In the genomic region with DNA sequence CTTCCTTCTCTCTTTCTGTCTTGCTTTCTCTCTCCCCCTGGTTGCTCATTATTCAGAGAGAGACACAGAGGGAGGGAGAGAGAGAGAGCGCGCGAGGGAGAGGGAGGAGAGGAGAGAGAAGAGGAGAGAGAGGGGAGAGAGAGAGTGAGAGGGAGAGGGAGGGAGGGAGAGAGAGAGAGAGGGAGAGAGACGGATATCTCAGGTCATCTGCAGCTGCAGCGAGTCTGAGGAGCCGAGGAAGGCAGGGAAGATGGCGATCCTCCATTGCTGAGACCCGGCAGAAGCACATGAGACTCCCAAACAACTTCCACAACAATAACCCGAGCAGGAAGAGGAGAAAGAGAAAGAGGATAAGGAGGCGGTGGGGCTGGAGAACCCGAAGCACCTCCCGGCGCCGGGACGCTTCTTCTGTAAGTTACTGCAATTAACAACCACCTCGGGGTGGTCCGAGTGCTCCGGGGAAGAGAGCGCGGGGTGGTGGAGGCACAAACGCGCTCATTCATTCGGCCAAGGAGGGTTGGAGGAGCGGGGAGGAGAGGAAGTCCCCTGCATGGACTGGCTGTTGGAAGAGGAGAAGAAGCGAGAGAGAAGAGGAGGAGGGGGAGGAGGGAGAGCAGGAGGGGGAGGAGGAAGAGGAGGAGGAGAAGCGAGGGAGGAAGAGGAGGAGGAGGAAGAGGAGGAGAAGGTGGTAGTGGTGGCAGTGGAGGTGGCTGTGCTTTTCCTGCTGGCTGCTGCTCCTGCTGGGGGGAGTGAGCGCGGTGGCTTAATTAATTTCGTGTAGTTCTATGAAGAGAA, we compare ENCODE assay signal across 1 cellular context.
A peak's percentile ranks its signal among the peaks of the same experiment; 100 is the strongest.
TF ChIP-seq lines count a peak whose summit lies in the region.

A gene with protein sequence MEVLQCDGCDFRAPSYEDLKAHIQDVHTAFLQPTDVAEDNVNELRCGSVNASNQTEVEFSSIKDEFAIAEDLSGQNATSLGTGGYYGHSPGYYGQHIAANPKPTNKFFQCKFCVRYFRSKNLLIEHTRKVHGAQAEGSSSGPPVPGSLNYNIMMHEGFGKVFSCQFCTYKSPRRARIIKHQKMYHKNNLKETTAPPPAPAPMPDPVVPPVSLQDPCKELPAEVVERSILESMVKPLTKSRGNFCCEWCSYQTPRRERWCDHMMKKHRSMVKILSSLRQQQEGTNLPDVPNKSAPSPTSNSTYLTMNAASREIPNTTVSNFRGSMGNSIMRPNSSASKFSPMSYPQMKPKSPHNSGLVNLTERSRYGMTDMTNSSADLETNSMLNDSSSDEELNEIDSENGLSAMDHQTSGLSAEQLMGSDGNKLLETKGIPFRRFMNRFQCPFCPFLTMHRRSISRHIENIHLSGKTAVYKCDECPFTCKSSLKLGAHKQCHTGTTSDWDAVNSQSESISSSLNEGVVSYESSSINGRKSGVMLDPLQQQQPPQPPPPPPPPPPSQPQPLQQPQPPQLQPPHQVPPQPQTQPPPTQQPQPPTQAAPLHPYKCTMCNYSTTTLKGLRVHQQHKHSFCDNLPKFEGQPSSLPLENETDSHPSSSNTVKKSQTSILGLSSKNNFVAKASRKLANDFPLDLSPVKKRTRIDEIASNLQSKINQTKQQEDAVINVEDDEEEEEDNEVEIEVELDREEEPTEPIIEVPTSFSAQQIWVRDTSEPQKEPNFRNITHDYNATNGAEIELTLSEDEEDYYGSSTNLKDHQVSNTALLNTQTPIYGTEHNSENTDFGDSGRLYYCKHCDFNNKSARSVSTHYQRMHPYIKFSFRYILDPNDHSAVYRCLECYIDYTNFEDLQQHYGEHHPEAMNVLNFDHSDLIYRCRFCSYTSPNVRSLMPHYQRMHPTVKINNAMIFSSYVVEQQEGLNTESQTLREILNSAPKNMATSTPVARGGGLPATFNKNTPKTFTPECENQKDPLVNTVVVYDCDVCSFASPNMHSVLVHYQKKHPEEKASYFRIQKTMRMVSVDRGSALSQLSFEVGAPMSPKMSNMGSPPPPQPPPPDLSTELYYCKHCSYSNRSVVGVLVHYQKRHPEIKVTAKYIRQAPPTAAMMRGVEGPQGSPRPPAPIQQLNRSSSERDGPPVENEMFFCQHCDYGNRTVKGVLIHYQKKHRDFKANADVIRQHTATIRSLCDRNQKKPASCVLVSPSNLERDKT (N-terminal part only) (plus strand): TSS at position 221 of the 795 bp plus-strand sequence. CDS start 60,218 bp downstream, outside the sequence.

TF ChIP-seq in HEK293, 187 proteins besides CTCF, POLR2A, EP300 and RAD21 (continued from another document):
- TF ChIP-seq ZSCAN23 (tag by site-specific recombination; IDR thresholded peaks at IDR 0.05) (no peak), ZXDB (tag by site-specific recombination; IDR thresholded peaks at IDR 0.05) (peak; percentile 25; the same call in 1 of the 2 replicates), REPIN1 (tag by site-specific recombination; IDR thresholded peaks at IDR 0.05; ENCODE audit: low read depth) (no peak), ZNF514 (tag by site-specific recombination; IDR thresholded peaks at IDR 0.05) (no peak), ZNF174 (tag by site-specific recombination; IDR thresholded peaks at IDR 0.05) (no peak), ZNF311 (tag by site-specific recombination; IDR thresholded peaks at IDR 0.05; ENCODE audit: borderline replicate concordance) (no peak), ZNF211 (tag by site-specific recombination; IDR thresholded peaks at IDR 0.05; ENCODE audit: low read depth) (no peak), ZNF660 (tag by site-specific recombination; IDR thresholded peaks at IDR 0.05) (no peak), ZNF302 (tag by site-specific recombination; IDR thresholded peaks at IDR 0.05; ENCODE audit: low read depth) (peak; percentile 66; the same call in 1 of the 2 replicates), ZNF394 (tag by site-specific recombination; IDR thresholded peaks at IDR 0.05; ENCODE audit: borderline replicate concordance) (peak; percentile 59; the same call in 1 of the 2 replicates), KLF8 (tag by site-specific recombination; IDR thresholded peaks at IDR 0.05) (no peak), KLF10 (tag by site-specific recombination; IDR thresholded peaks at IDR 0.05) (no peak), ZNF341 (tag by site-specific recombination; IDR thresholded peaks at IDR 0.05; ENCODE audit: low read depth) (peak; percentile 90), ZBTB48 (tag by site-specific recombination; IDR thresholded peaks at IDR 0.05) (no peak), ZNF629 (tag by site-specific recombination; IDR thresholded peaks at IDR 0.05) (no peak), ZNF175 (tag by site-specific recombination; IDR thresholded peaks at IDR 0.05) (no peak), ZSCAN30 (tag by site-specific recombination; IDR thresholded peaks at IDR 0.05) (no peak)
- TF ChIP-seq, protein P1, sequence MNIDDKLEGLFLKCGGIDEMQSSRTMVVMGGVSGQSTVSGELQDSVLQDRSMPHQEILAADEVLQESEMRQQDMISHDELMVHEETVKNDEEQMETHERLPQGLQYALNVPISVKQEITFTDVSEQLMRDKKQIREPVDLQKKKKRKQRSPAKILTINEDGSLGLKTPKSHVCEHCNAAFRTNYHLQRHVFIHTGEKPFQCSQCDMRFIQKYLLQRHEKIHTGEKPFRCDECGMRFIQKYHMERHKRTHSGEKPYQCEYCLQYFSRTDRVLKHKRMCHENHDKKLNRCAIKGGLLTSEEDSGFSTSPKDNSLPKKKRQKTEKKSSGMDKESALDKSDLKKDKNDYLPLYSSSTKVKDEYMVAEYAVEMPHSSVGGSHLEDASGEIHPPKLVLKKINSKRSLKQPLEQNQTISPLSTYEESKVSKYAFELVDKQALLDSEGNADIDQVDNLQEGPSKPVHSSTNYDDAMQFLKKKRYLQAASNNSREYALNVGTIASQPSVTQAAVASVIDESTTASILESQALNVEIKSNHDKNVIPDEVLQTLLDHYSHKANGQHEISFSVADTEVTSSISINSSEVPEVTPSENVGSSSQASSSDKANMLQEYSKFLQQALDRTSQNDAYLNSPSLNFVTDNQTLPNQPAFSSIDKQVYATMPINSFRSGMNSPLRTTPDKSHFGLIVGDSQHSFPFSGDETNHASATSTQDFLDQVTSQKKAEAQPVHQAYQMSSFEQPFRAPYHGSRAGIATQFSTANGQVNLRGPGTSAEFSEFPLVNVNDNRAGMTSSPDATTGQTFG (tag by site-specific recombination; IDR thresholded peaks at IDR 0.05; ENCODE audit: borderline replicate concordance) = 0 out of 2 replicates have a peak, but pooled peaks have one; percentile 44
- TF ChIP-seq, protein P2, sequence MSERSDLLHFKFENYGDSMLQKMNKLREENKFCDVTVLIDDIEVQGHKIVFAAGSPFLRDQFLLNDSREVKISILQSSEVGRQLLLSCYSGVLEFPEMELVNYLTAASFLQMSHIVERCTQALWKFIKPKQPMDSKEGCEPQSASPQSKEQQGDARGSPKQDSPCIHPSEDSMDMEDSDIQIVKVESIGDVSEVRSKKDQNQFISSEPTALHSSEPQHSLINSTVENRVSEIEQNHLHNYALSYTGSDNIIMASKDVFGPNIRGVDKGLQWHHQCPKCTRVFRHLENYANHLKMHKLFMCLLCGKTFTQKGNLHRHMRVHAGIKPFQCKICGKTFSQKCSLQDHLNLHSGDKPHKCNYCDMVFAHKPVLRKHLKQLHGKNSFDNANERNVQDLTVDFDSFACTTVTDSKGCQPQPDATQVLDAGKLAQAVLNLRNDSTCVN (tag by site-specific recombination; optimal IDR thresholded peaks at IDR 0.05) = peak; percentile 40
- TF ChIP-seq, protein P3, sequence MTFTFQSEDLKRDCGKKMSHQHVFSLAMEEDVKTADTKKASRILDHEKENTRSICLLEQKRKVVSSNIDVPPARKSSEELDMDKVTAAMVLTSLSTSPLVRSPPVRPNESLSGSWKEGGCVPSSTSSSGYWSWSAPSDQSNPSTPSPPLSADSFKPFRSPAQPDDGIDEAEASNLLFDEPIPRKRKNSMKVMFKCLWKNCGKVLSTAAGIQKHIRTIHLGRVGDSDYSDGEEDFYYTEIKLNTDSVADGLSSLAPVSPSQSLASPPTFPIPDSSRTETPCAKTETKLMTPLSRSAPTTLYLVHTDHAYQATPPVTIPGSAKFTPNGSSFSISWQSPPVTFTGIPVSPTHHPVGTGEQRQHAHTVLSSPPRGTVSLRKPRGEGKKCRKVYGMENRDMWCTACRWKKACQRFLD (tag by site-specific recombination; IDR thresholded peaks at IDR 0.05) = no peak
- TF ChIP-seq, protein P4, sequence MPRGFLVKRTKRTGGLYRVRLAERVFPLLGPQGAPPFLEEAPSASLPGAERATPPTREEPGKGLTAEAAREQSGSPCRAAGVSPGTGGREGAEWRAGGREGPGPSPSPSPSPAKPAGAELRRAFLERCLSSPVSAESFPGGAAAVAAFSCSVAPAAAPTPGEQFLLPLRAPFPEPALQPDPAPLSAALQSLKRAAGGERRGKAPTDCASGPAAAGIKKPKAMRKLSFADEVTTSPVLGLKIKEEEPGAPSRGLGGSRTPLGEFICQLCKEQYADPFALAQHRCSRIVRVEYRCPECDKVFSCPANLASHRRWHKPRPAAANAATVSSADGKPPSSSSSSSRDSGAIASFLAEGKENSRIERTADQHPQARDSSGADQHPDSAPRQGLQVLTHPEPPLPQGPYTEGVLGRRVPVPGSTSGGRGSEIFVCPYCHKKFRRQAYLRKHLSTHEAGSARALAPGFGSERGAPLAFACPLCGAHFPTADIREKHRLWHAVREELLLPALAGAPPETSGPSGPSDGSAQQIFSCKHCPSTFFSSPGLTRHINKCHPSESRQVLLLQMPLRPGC (tag by site-specific recombination; IDR thresholded peaks at IDR 0.05) = peak; percentile 46; the same call in 1 of the 2 replicates
- TF ChIP-seq, protein P5, sequence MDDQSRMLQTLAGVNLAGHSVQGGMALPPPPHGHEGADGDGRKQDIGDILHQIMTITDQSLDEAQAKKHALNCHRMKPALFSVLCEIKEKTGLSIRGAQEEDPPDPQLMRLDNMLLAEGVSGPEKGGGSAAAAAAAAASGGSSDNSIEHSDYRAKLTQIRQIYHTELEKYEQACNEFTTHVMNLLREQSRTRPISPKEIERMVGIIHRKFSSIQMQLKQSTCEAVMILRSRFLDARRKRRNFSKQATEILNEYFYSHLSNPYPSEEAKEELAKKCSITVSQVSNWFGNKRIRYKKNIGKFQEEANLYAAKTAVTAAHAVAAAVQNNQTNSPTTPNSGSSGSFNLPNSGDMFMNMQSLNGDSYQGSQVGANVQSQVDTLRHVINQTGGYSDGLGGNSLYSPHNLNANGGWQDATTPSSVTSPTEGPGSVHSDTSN (CRISPR knock-in tag; IDR thresholded peaks at IDR 0.05) = no peak
- TF ChIP-seq, protein P6, sequence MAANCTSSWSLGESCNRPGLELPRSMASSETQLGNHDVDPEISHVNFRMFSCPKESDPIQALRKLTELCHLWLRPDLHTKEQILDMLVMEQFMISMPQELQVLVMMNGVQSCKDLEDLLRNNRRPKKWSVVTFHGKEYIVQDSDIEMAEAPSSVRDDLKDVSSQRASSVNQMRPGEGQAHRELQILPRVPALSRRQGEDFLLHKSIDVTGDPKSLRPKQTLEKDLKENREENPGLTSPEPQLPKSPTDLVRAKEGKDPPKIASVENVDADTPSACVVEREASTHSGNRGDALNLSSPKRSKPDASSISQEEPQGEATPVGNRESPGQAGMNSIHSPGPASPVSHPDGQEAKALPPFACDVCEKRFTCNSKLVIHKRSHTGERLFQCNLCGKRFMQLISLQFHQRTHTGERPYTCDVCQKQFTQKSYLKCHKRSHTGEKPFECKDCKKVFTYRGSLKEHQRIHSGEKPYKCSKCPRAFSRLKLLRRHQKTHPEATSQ (tag by site-specific recombination; IDR thresholded peaks at IDR 0.05) = no peak
- TF ChIP-seq, protein P7, sequence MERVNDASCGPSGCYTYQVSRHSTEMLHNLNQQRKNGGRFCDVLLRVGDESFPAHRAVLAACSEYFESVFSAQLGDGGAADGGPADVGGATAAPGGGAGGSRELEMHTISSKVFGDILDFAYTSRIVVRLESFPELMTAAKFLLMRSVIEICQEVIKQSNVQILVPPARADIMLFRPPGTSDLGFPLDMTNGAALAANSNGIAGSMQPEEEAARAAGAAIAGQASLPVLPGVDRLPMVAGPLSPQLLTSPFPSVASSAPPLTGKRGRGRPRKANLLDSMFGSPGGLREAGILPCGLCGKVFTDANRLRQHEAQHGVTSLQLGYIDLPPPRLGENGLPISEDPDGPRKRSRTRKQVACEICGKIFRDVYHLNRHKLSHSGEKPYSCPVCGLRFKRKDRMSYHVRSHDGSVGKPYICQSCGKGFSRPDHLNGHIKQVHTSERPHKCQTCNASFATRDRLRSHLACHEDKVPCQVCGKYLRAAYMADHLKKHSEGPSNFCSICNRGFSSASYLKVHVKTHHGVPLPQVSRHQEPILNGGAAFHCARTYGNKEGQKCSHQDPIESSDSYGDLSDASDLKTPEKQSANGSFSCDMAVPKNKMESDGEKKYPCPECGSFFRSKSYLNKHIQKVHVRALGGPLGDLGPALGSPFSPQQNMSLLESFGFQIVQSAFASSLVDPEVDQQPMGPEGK (tag by site-specific recombination; IDR thresholded peaks at IDR 0.05) = peak; percentile 10
